ENCODE assay signal across 14 cellular contexts in genomic region chr9:132485454-132485853, GRCh38.
DNase-seq lines count a peak whose midpoint lies in the region.
"Had no signal": no experiment of that assay in that cellular context is flagged by ENCODE, and none has a peak within 500 bp of the region (broad histone marks: within the 10 kb centered on the region; RNA-seq: fewer than 3 reads in every experiment).

No MANE protein-coding gene starts in this region.

- H3K9ac ChIP-seq in BLaER1: no peak overlapping the region
- no peak overlapping the region for H3K9ac ChIP-seq in BLaER1 treated with 17β-estradiol and CSF1 and Interleukin-3, amounts not matched to agents 10 nM and 100 nM

- no peaks in the 10 kb centered on the region for H4K20me1 ChIP-seq in BLaER1
- no peaks in the 10 kb centered on the region for H4K20me1 ChIP-seq in BLaER1 treated with 17β-estradiol and CSF1 and Interleukin-3, amounts not matched to agents 10 nM and 100 nM

- no peaks in the 10 kb centered on the region for H3K9me3 ChIP-seq in BLaER1
- H3K9me3 ChIP-seq in BLaER1 treated with 17β-estradiol and CSF1 and Interleukin-3, amounts not matched to agents 10 nM and 100 nM (replicated peaks in 1 of 11): no peaks in the 10 kb centered on the region

- H3K27ac ChIP-seq in BLaER1: no peak overlapping the region
- H3K27ac ChIP-seq in BLaER1 treated with 17β-estradiol and CSF1 and Interleukin-3, amounts not matched to agents 10 nM and 100 nM: no peak overlapping the region
- H3K27ac ChIP-seq: SK-N-MC had no signal

- H3K4me3 ChIP-seq in BLaER1: no peak overlapping the region
- H3K4me3 ChIP-seq in BLaER1 treated with 17β-estradiol and CSF1 and Interleukin-3, amounts not matched to agents 10 nM and 100 nM: no peak overlapping the region
- H3K4me3 ChIP-seq: SK-N-MC had no signal

- DNase-seq in NCI-H1417 treated with DMSO at 0.1 percent for 48 hours (lab: John Stamatoyannopoulos, UW) (peak; percentile 28), NCI-H524 treated with DMSO at 0.1 percent for 48 hours (lab: John Stamatoyannopoulos, UW) (peak; percentile 64), Kasumi-1 (lab: John Stamatoyannopoulos, UW) (no peak), NCI-H1694 treated with DMSO at 0.1 percent for 48 hours (lab: John Stamatoyannopoulos, UW) (no peak)
- no peak for DNase-seq in stimulated activated CD4-positive, alpha-beta T cell treated with anti-CD3 and anti-CD28 coated beads, Interleukin-2, amount 100 ng/mL, for 24 hours
- no peak for DNase-seq in effector CD4-positive, alpha-beta T cell
- DNase-seq: CD8-positive, alpha-beta T cell; KBM-7; NCI-H1048; NCI-H2171 treated with DMSO at 0.1 percent for 48 hours; NCI-H446 treated with DMSO at 0.1 percent for 48 hours had no signal

- no peaks in the 10 kb centered on the region for H3K36me3 ChIP-seq in BLaER1
- H3K36me3 ChIP-seq in BLaER1 treated with 17β-estradiol and CSF1 and Interleukin-3, amounts not matched to agents 10 nM and 100 nM: no peaks in the 10 kb centered on the region

- peaks cover 89% of the 10 kb centered on the region for H3K4me1 ChIP-seq in BLaER1
- H3K4me1 ChIP-seq in BLaER1 treated with 17β-estradiol and CSF1 and Interleukin-3, amounts not matched to agents 10 nM and 100 nM: peaks cover 23 to 89% (median 71%) of the 10 kb centered on the region in 10 experiments

- no peaks in the 10 kb centered on the region for H3K27me3 ChIP-seq in BLaER1
- H3K27me3 ChIP-seq in BLaER1 treated with 17β-estradiol and CSF1 and Interleukin-3, amounts not matched to agents 10 nM and 100 nM: peaks cover 0 to 38% (median 0%) of the 10 kb centered on the region in 11 experiments; a peak in 8 of 22 replicates

- H3K4me2 ChIP-seq in BLaER1: peak overlapping the region; percentile 37
- peak overlapping the region in 6 of 11 experiments; percentile 7 to 62 (median 35); a peak in 8 of 22 replicates for H3K4me2 ChIP-seq in BLaER1 treated with 17β-estradiol and CSF1 and Interleukin-3, amounts not matched to agents 10 nM and 100 nM

Comparison
In these comparisons a context has a peak if more than half of its experiments do, and no peak if none do; other contexts are left out.
1. DNase-seq: peak in NCI-H1417 treated with DMSO at 0.1 percent for 48 hours (single experiment) and NCI-H524 treated with DMSO at 0.1 percent for 48 hours (single experiment); none in stimulated activated CD4-positive, alpha-beta T cell treated with anti-CD3 and anti-CD28 coated beads, Interleukin-2, amount 100 ng/mL, for 24 hours (0 of 2), effector CD4-positive, alpha-beta T cell (single experiment), Kasumi-1 (0 of 2) and NCI-H1694 treated with DMSO at 0.1 percent for 48 hours (single experiment).